ENCODE assay signal across 1 cellular context in genomic region chr2:24816884-24817283, GRCh38.
TF ChIP-seq lines count a peak whose summit lies in the region.

No MANE protein-coding gene starts in this region.

TF ChIP-seq in K562, 482 proteins besides CTCF, POLR2A, EP300 and RAD21 (continued from another document and continues in another):
- TF ChIP-seq ZNF407 (IDR thresholded peaks at IDR 0.05; ENCODE audit: low read depth) (no peak), NR1H2 (CRISPR knock-in tag; IDR thresholded peaks at IDR 0.05) (no peak), CUX1 (CRISPR knock-in tag; IDR thresholded peaks at IDR 0.05) (peak; percentile 35; the same call in 1 of the 2 replicates), SMAD3 (CRISPR knock-in tag; conservative IDR thresholded peaks at IDR 0.05) (0 out of 2 replicates have a peak, but pooled peaks have one; percentile 13), TEAD2 (tag; IDR thresholded peaks at IDR 0.05) (no peak), NFE2L1 (tag; IDR thresholded peaks at IDR 0.05; ENCODE audit: borderline replicate concordance, low read depth) (peak; percentile 68; the same call in 1 of the 2 replicates), DMBX1 (CRISPR knock-in tag; IDR thresholded peaks at IDR 0.05; ENCODE audit: borderline replicate concordance) (peak; percentile 62; the same call in 1 of the 2 replicates), HDAC8 (tag; IDR thresholded peaks at IDR 0.05) (no peak), STAT5B (CRISPR knock-in tag; IDR thresholded peaks at IDR 0.05) (no peak), NELFE (IDR thresholded peaks at IDR 0.05; ENCODE audit: insufficient read depth, insufficient read length) (no peak), CBX1 (IDR thresholded peaks at IDR 0.05; ENCODE audit: low read depth) (no peak), FOSL1 (tag; conservative IDR thresholded peaks at IDR 0.05) (peak; percentile 90), SAFB (IDR thresholded peaks at IDR 0.05; ENCODE audit: borderline replicate concordance, low read depth, low read length) (no peak), IRF2 (CRISPR knock-in tag; IDR thresholded peaks at IDR 0.05) (no peak), RHOXF2B (CRISPR knock-in tag; conservative IDR thresholded peaks at IDR 0.05) (no peak), KLF1 (tag; IDR thresholded peaks at IDR 0.05) (no peak), OTX1 (CRISPR knock-in tag; IDR thresholded peaks at IDR 0.05) (0 out of 2 replicates have a peak, but pooled peaks have one; percentile 9), HIVEP1 (CRISPR knock-in tag; IDR thresholded peaks at IDR 0.05) (no peak), DPF2 (IDR thresholded peaks at IDR 0.05) (peak; percentile 79), ZC3H8 (IDR thresholded peaks at IDR 0.05) (no peak), ZBTB2 (IDR thresholded peaks at IDR 0.05) (no peak), ZBTB5 (IDR thresholded peaks at IDR 0.05) (no peak), MEIS2 (IDR thresholded peaks at IDR 0.05; ENCODE audit: partially characterized antibody) (peak; percentile 78)
- TF ChIP-seq, protein P1, sequence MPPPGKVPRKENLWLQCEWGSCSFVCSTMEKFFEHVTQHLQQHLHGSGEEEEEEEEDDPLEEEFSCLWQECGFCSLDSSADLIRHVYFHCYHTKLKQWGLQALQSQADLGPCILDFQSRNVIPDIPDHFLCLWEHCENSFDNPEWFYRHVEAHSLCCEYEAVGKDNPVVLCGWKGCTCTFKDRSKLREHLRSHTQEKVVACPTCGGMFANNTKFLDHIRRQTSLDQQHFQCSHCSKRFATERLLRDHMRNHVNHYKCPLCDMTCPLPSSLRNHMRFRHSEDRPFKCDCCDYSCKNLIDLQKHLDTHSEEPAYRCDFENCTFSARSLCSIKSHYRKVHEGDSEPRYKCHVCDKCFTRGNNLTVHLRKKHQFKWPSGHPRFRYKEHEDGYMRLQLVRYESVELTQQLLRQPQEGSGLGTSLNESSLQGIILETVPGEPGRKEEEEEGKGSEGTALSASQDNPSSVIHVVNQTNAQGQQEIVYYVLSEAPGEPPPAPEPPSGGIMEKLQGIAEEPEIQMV (tag; conservative IDR thresholded peaks at IDR 0.05; ENCODE audit: low read depth): peak; percentile 51; the same call in 1 of the 2 replicates
- TF ChIP-seq, protein P2, sequence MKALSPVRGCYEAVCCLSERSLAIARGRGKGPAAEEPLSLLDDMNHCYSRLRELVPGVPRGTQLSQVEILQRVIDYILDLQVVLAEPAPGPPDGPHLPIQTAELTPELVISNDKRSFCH (CRISPR knock-in tag; IDR thresholded peaks at IDR 0.05): no peak
- TF ChIP-seq, protein P2 (tag; IDR thresholded peaks at IDR 0.05): no peak
- TF ChIP-seq, protein P3, sequence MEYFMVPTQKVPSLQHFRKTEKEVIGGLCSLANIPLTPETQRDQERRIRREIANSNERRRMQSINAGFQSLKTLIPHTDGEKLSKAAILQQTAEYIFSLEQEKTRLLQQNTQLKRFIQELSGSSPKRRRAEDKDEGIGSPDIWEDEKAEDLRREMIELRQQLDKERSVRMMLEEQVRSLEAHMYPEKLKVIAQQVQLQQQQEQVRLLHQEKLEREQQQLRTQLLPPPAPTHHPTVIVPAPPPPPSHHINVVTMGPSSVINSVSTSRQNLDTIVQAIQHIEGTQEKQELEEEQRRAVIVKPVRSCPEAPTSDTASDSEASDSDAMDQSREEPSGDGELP (CRISPR knock-in tag; IDR thresholded peaks at IDR 0.05; ENCODE audit: borderline replicate concordance): no peak
- TF ChIP-seq, protein P4, sequence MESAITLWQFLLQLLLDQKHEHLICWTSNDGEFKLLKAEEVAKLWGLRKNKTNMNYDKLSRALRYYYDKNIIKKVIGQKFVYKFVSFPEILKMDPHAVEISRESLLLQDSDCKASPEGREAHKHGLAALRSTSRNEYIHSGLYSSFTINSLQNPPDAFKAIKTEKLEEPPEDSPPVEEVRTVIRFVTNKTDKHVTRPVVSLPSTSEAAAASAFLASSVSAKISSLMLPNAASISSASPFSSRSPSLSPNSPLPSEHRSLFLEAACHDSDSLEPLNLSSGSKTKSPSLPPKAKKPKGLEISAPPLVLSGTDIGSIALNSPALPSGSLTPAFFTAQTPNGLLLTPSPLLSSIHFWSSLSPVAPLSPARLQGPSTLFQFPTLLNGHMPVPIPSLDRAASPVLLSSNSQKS (CRISPR knock-in tag; IDR thresholded peaks at IDR 0.05): no peak
- TF ChIP-seq, protein P5, sequence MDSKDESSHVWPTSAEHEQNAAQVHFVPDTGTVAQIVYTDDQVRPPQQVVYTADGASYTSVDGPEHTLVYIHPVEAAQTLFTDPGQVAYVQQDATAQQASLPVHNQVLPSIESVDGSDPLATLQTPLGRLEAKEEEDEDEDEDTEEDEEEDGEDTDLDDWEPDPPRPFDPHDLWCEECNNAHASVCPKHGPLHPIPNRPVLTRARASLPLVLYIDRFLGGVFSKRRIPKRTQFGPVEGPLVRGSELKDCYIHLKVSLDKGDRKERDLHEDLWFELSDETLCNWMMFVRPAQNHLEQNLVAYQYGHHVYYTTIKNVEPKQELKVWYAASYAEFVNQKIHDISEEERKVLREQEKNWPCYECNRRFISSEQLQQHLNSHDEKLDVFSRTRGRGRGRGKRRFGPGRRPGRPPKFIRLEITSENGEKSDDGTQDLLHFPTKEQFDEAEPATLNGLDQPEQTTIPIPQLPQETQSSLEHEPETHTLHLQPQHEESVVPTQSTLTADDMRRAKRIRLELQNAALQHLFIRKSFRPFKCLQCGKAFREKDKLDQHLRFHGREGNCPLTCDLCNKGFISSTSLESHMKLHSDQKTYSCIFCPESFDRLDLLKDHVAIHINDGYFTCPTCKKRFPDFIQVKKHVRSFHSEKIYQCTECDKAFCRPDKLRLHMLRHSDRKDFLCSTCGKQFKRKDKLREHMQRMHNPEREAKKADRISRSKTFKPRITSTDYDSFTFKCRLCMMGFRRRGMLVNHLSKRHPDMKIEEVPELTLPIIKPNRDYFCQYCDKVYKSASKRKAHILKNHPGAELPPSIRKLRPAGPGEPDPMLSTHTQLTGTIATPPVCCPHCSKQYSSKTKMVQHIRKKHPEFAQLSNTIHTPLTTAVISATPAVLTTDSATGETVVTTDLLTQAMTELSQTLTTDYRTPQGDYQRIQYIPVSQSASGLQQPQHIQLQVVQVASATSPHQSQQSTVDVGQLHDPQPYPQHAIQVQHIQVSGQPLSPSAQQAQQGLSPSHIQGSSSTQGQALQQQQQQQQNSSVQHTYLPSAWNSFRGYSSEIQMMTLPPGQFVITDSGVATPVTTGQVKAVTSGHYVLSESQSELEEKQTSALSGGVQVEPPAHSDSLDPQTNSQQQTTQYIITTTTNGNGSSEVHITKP (IDR thresholded peaks at IDR 0.05; ENCODE audit: partially characterized antibody): no peak
